In genomic region chr3:169627073-169627472, GRCh38 we compare ENCODE assay signal across 20 cellular contexts. TPM values are rescaled to one million over a fixed set of nuclear protein-coding genes. Genes with fewer than 3 reads are reported as not detected.
A peak's percentile ranks its signal among the peaks of the same experiment; 100 is the strongest.
DNase-seq lines count a peak whose midpoint lies in the region.
"Had no signal": no experiment of that assay in that cellular context is flagged by ENCODE, and none has a peak within 500 bp of the region (broad histone marks: within the 10 kb centered on the region; RNA-seq: fewer than 3 reads in every experiment).

No MANE protein-coding gene starts in this region.

- H3K18ac ChIP-seq in trophoblast cell (ENCODE audit: low read length) = no peak overlapping the region

- peaks cover 18% of the 10 kb centered on the region for H3K79me1 ChIP-seq in trophoblast cell (ENCODE audit: low read length)

- H3K79me2 ChIP-seq in trophoblast cell (ENCODE audit: control insufficient read depth, insufficient read depth, low read length, poor library complexity) = peaks cover 2% of the 10 kb centered on the region

- no peak overlapping the region for H4K8ac ChIP-seq in trophoblast cell (ENCODE audit: low read depth, low read length)

- no peak overlapping the region for H3K4ac ChIP-seq in trophoblast cell (ENCODE audit: low read depth, low read length)

- H3K4me1 ChIP-seq in trophoblast cell (ENCODE audit: control insufficient read depth in 1 of 2, insufficient read depth in 2 of 2, low read length in 2 of 2) = peaks cover 3 to 6% of the 10 kb centered on the region in 2 experiments
- H3K4me1 ChIP-seq: BLaER1 treated with 17β-estradiol and CSF1 and Interleukin-3, amounts not matched to agents 10 nM and 100 nM; prostate gland; tibial nerve had no signal

- no peaks in the 10 kb centered on the region for H3K36me3 ChIP-seq in trophoblast cell (ENCODE audit: control insufficient read depth in 1 of 2, insufficient read depth in 2 of 2, low read length in 2 of 2)
- H3K36me3 ChIP-seq: BLaER1 treated with 17β-estradiol and CSF1 and Interleukin-3, amounts not matched to agents 10 nM and 100 nM; prostate gland; tibial nerve had no signal

- no peak overlapping the region for H3K4me2 ChIP-seq in trophoblast cell (ENCODE audit: low read length)
- H3K4me2 ChIP-seq: BLaER1 treated with 17β-estradiol and CSF1 and Interleukin-3, amounts not matched to agents 10 nM and 100 nM had no signal

- H2BK12ac ChIP-seq in trophoblast cell (ENCODE audit: low read length) = peak overlapping the region; percentile 18

- H2BK120ac ChIP-seq in trophoblast cell (ENCODE audit: insufficient read depth, low read length, poor library complexity) = no peak overlapping the region

- no CpG with 5 or more reads among the region's 6 CpGs for WGBS in trophoblast cell (ENCODE audit: extremely low coverage, insufficient coverage, insufficient read length)

- H3K27ac ChIP-seq in trophoblast cell (ENCODE audit: low read depth, low read length) = no peak overlapping the region
- H3K27ac ChIP-seq: 22Rv1; BLaER1 treated with 17β-estradiol and CSF1 and Interleukin-3, amounts not matched to agents 10 nM and 100 nM; prostate gland; tibial nerve had no signal

- H4K12ac ChIP-seq in trophoblast cell (ENCODE audit: low read depth, low read length) = no peak overlapping the region

- DNase-seq in DMS79 treated with DMSO at 0.1 percent for 48 hours (lab: John Stamatoyannopoulos, UW) (peak; percentile 29), DMS79 (lab: John Stamatoyannopoulos, UW) (no peak), NCI-H187 (lab: John Stamatoyannopoulos, UW) (peak; percentile 39 to 73), NCI-H526 treated with DMSO at 0.1 percent for 48 hours (lab: John Stamatoyannopoulos, UW) (peak; percentile 49), trophoblast cell (no peak), iPS-NIHi11 (ENCODE audit: low spot score) (no peak), GM03348 (ENCODE audit: low spot score) (no peak), putamen (ENCODE audit: low spot score) (no peak)
- DNase-seq: activated CD4-positive, alpha-beta T cell treated with anti-CD3 and anti-CD28 coated beads, Interleukin-2, amount 50 U/mL, for 48 hours; activated T-cell treated with anti-CD3 and anti-CD28 coated beads, Interleukin-2, amount 50 U/mL, for 4 hours; caudate nucleus; immature natural killer cell; naive thymus-derived CD4-positive, alpha-beta T cell; NCI-H446; stimulated activated CD4-positive, alpha-beta T cell treated with anti-CD3 and anti-CD28 coated beads, Interleukin-12 subunit alpha, Interleukin-12 subunit beta, amount 100 ng/mL, for 4 hours; stimulated activated naive CD4-positive, alpha-beta T cell had no signal

- no peak overlapping the region for H3K23ac ChIP-seq in trophoblast cell (ENCODE audit: low read length)

- H4K91ac ChIP-seq in trophoblast cell (ENCODE audit: low read depth, low read length) = no peak overlapping the region

- H2AK5ac ChIP-seq in trophoblast cell (ENCODE audit: low read length) = no peak overlapping the region

- no peak overlapping the region for H3K4me3 ChIP-seq in trophoblast cell (ENCODE audit: low read depth, low read length)
- H3K4me3 ChIP-seq: BLaER1 treated with 17β-estradiol and CSF1 and Interleukin-3, amounts not matched to agents 10 nM and 100 nM; prostate gland; tibial nerve had no signal

- H2AFZ ChIP-seq in trophoblast cell (ENCODE audit: insufficient read depth, low read length, poor library complexity) = no peak overlapping the region

- H2BK5ac ChIP-seq in trophoblast cell (ENCODE audit: low read depth, low read length, poor library complexity) = no peak overlapping the region

- H3K27me3 ChIP-seq in trophoblast cell (ENCODE audit: insufficient read depth, low read length) = no peaks in the 10 kb centered on the region
- H3K27me3 ChIP-seq: BLaER1 treated with 17β-estradiol and CSF1 and Interleukin-3, amounts not matched to agents 10 nM and 100 nM; tibial nerve had no signal

- H3K14ac ChIP-seq in trophoblast cell (ENCODE audit: low read length) = no peak overlapping the region

- H3K9ac ChIP-seq in trophoblast cell (ENCODE audit: low read length) = no peak overlapping the region
- H3K9ac ChIP-seq: BLaER1 treated with 17β-estradiol and CSF1 and Interleukin-3, amounts not matched to agents 10 nM and 100 nM had no signal

- H3K9me3 ChIP-seq in trophoblast cell (ENCODE audit: insufficient read depth, low read depth, low read length) = peaks cover 4% of the 10 kb centered on the region
- H3K9me3 ChIP-seq: BLaER1 treated with 17β-estradiol and CSF1 and Interleukin-3, amounts not matched to agents 10 nM and 100 nM; prostate gland; tibial nerve had no signal

RNA-seq across cellular contexts. Expression of gene MECOM, which starts 36.4 kb away (rescaled TPM):
- 8.6 and 8.7 TPM in 2 replicates for polyA plus RNA-seq in trophoblast cell (2013)
- polyA plus RNA-seq: immature natural killer cell; naive thymus-derived CD4-positive, alpha-beta T cell had no signal

Comparison
In these comparisons a context has a peak if more than half of its experiments do, and no peak if none do; other contexts are left out.
1. DNase-seq: peak in DMS79 treated with DMSO at 0.1 percent for 48 hours (single experiment), NCI-H187 (2 of 2) and NCI-H526 treated with DMSO at 0.1 percent for 48 hours (single experiment); none in DMS79 (single experiment), trophoblast cell (0 of 2), iPS-NIHi11 (single experiment), GM03348 (single experiment) and putamen (single experiment).